Comparison of ENCODE assay signal across 8 cellular contexts in the genomic region with DNA sequence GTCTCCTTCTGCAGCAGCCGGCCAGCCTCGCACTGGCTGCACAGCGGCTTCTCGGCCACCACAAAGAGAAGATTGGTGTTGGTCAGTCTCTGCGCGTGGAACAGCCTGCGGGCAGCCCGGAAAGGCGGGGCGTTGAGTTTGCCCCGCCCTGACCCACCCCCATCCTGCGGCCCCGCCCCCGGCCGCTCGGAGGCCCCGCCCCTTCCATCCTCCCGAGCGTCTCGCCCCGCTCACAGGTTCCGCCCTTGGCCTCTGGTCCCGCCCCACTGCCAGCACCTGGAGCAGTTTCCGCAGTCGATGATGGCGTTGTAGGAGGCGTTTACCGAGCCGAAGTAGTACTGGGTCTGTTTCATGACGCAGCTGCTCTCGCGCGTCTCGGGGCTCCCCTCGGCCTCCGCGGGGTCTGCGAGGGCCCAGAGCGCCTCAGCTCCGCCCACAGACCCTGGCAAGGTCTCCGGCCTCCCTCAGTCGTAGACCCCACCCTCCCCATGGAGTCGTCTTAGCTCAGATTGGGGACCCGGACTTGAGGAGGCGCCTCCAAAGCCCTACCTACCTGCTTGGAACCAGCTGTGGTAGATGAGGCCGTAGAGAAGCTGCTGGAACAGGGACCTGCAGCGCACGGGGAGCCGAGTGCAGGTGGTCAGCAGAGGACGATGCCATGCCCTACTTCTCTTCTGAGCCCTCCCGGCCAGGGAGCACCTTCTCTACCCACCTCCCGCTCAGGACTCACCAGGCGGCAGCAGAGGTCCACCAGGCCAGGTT. TPM values are rescaled to one million over a fixed set of nuclear protein-coding genes. Genes with fewer than 3 reads are reported as not detected.
DNase-seq lines count a peak whose midpoint lies in the region; ATAC-seq and TF ChIP-seq lines count a peak whose summit lies in the region.

No MANE protein-coding gene starts in this region.

- peak; percentile 70 for ATAC-seq in GM18861 (IDR thresholded peaks at IDR 0.05; ENCODE audit: unreplicated experiment)
- ATAC-seq in HG02943 (IDR thresholded peaks at IDR 0.05; ENCODE audit: low read depth, unreplicated experiment) = peak; percentile 73

- H3K9me3 ChIP-seq in mucosa of stomach (ENCODE audit: control insufficient read depth, low read length) = no peaks in the 10 kb centered on the region

- H3K9ac ChIP-seq in mucosa of stomach (ENCODE audit: low read length) = peak overlapping the region; percentile 86

- DNase-seq in NCI-H748 (lab: John Stamatoyannopoulos, UW; ENCODE audit: unreplicated experiment) = peak; percentile 87
- DNase-seq in activated CD8-positive, alpha-beta memory T cell treated with anti-CD3 and anti-CD28 coated beads, Interleukin-2, amount 50 U/mL, for 48 hours = peak; percentile 96
- no peak for DNase-seq in epithelial cell of proximal tubule (ENCODE audit: low read depth)
- DNase-seq in stimulated activated CD8-positive, alpha-beta memory T cell treated with anti-CD3 and anti-CD28 coated beads, Interleukin-7, amount 100 ng/mL, for 1 hour (ENCODE audit: low read depth in 2 of 2) = peak; percentile 83 to 89
- DNase-seq in NCI-H1930 (lab: John Stamatoyannopoulos, UW) = no peak

- no peak for TF ChIP-seq CTCF in epithelial cell of proximal tubule (conservative IDR thresholded peaks at IDR 0.05; ENCODE audit: low read depth, low read length)

- H3K4me3 ChIP-seq in epithelial cell of proximal tubule (ENCODE audit: low read depth, low read length) (peak overlapping the region; percentile 58), mucosa of stomach (ENCODE audit: low read length) (peak overlapping the region; percentile 49)

- peaks cover 19% of the 10 kb centered on the region for H3K4me1 ChIP-seq in mucosa of stomach (ENCODE audit: control insufficient read depth, insufficient read depth, low read length)

- H3K27me3 ChIP-seq in mucosa of stomach (ENCODE audit: control insufficient read depth, insufficient read depth, low read length) = no peaks in the 10 kb centered on the region

- H3K36me3 ChIP-seq in mucosa of stomach (ENCODE audit: control insufficient read depth, insufficient read depth, low read length) = no peaks in the 10 kb centered on the region

RNA-seq across cellular contexts. Expression of a gene that starts 5.9 kb away (rescaled TPM):
- total RNA-seq in epithelial cell of proximal tubule = 54.6 and 56.0 TPM in 2 replicates

RNA-seq across cellular contexts. Expression of a gene that starts 14.6 kb away (rescaled TPM):
- 33.6 and 38.5 TPM in 2 replicates for total RNA-seq in epithelial cell of proximal tubule

RNA-seq across cellular contexts. Expression of a gene that starts 14.7 kb away (rescaled TPM):
- 24.6 and 27.3 TPM in 2 replicates for total RNA-seq in epithelial cell of proximal tubule

RNA-seq across cellular contexts. Expression of a gene that starts 19.7 kb away (rescaled TPM):
- total RNA-seq in epithelial cell of proximal tubule = 0.92 and 3.1 TPM in 2 replicates

RNA-seq across cellular contexts. Expression of a gene that starts 24.6 kb away (rescaled TPM):
- 27.0 and 31.5 TPM in 2 replicates for total RNA-seq in epithelial cell of proximal tubule

Comparison
In these comparisons a context has a peak if more than half of its experiments do, and no peak if none do; other contexts are left out.
1. DNase-seq: peak in NCI-H748 (single experiment), activated CD8-positive, alpha-beta memory T cell treated with anti-CD3 and anti-CD28 coated beads, Interleukin-2, amount 50 U/mL, for 48 hours (single experiment) and stimulated activated CD8-positive, alpha-beta memory T cell treated with anti-CD3 and anti-CD28 coated beads, Interleukin-7, amount 100 ng/mL, for 1 hour (2 of 2); none in epithelial cell of proximal tubule (single experiment) and NCI-H1930 (0 of 2).